ENCODE assay signal across 8 cellular contexts in the genomic region with DNA sequence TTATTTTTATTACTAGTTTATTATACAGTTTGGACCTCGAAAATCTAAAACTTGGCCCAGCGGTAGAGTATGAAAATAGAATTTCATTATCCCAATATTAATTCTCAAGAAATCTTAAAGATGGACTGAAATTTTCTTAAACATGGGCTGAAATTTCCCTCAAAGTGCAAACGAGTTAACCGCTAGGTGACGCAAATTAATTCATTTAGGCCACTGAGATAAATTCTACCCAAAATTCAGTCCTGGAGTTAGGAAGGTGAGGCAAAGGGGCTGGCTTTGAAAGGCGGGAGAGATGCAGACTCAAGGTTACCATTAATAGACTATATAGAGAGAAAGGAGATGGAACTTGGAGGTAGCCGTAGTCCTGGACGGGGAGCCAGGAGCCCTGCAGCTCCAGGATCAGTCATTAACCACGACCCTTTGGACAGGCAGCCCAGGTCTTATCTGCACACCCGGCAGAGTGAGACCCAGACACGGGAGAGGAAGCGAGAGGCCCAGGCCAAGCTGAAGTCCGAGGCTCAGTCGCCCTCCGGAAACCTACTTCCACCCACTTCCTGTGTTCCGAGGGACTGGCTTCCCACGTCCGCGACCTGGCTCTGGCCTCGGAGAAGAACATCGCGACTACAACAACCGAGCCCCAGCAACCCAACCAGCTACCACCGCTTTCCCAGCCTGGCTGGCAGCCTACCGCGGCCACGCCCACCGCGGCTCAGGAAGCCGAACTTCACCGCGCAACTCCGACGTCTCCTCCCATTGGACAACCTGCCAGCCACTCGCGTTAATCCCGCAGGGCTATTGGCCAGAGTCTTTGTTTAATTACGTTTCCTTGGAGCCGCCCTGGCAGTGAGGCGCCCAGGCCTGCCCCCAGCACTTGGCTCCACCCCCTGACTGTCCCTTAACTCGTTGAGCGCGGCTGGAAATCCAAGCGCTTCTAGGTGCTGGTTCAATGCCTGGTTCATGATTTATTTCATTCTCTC. TPM values are rescaled to one million over a fixed set of nuclear protein-coding genes. Genes with fewer than 3 reads are reported as not detected.
DNase-seq lines count a peak whose midpoint lies in the region; ATAC-seq and TF ChIP-seq lines count a peak whose summit lies in the region.

A gene with protein sequence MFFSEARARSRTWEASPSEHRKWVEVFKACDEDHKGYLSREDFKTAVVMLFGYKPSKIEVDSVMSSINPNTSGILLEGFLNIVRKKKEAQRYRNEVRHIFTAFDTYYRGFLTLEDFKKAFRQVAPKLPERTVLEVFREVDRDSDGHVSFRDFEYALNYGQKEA (minus strand): TSS at position 686 of the 977 bp plus-strand sequence. CDS start 70 bp downstream, at position 616.

- H3K27ac ChIP-seq in GM23338 (ENCODE audit: low read depth), result peak within 1 kb of the TSS; percentile 75; the same call in 1 of the 2 replicates
- peak within 1 kb of the TSS; percentile 96 for H3K27ac ChIP-seq in fibroblast of lung (ENCODE audit: insufficient read depth, low read length)
- H3K27ac ChIP-seq in naive thymus-derived CD4-positive, alpha-beta T cell (ENCODE audit: low read depth, low read length), result peak within 1 kb of the TSS; percentile 94

- peaks cover 53% of the 10 kb centered on the region for H3K36me3 Mint-ChIP-seq in GM23338 (ENCODE audit: low read depth)
- H3K36me3 Mint-ChIP-seq in activated T-helper 17 cell treated with anti-CD3 and anti-CD28 coated beads, Interleukin-2, amount 50 U/mL, for 72 hours (ENCODE audit: low read depth), result peaks cover 33% of the 10 kb centered on the region
- H3K36me3 Mint-ChIP-seq in naive thymus-derived CD4-positive, alpha-beta T cell, result peaks cover 0 to 22% (median 5%) of the 10 kb centered on the region in 5 donors
- peaks cover 31 to 38% of the 10 kb centered on the region in 2 donors for H3K36me3 Mint-ChIP-seq in stimulated activated naive B cell treated with anti-CD40 and anti-IgM and Interleukin-4, amounts not matched to agents 10 μg/mL and 1 μg/mL and 100 μg/mL, for 72 hours

- peaks cover 13% of the 10 kb centered on the region for H3K27me3 Mint-ChIP-seq in GM23338 (ENCODE audit: insufficient read depth, low read depth, poor library complexity)
- H3K27me3 Mint-ChIP-seq in activated T-helper 17 cell treated with anti-CD3 and anti-CD28 coated beads, Interleukin-2, amount 50 U/mL, for 72 hours, result no peaks in the 10 kb centered on the region
- no peaks in the 10 kb centered on the region for H3K27me3 Mint-ChIP-seq in naive thymus-derived CD4-positive, alpha-beta T cell
- no peaks in the 10 kb centered on the region for H3K27me3 Mint-ChIP-seq in stimulated activated naive B cell treated with anti-CD40 and anti-IgM and Interleukin-4, amounts not matched to agents 10 μg/mL and 1 μg/mL and 100 μg/mL, for 72 hours

- H3K4me3 ChIP-seq in GM23338, result peak within 1 kb of the TSS; percentile 84
- H3K4me3 ChIP-seq in fibroblast of lung (replicated peaks in 1 of 4; ENCODE audit: control extremely low read depth in 1 of 4, insufficient read depth in 1 of 4, low read depth in 3 of 4, low read length in 4 of 4), result peak within 1 kb of the TSS; percentile 68 to 81 (median 80)
- peak within 1 kb of the TSS; percentile 72 for H3K4me3 ChIP-seq in naive thymus-derived CD4-positive, alpha-beta T cell (ENCODE audit: low read length)

- CTCF ChIA-PET in naive thymus-derived CD4-positive, alpha-beta T cell (lab: Charles Lee), result interaction anchor here (1.3 to 2.2 kb wide), 3 partner anchors 12 to 19 kb away, joined by 5 to 8 read pairs (median 6); no protein-coding TSS in a partner anchor

- H3K4me1 Mint-ChIP-seq in GM23338, result peaks cover 13% of the 10 kb centered on the region
- H3K4me1 Mint-ChIP-seq in activated T-helper 17 cell treated with anti-CD3 and anti-CD28 coated beads, Interleukin-2, amount 50 U/mL, for 72 hours, result peaks cover 23% of the 10 kb centered on the region
- H3K4me1 Mint-ChIP-seq in naive thymus-derived CD4-positive, alpha-beta T cell, result peaks cover 21 to 54% (median 43%) of the 10 kb centered on the region in 7 donors
- peaks cover 17 to 30% of the 10 kb centered on the region in 2 donors for H3K4me1 Mint-ChIP-seq in stimulated activated naive B cell treated with anti-CD40 and anti-IgM and Interleukin-4, amounts not matched to agents 10 μg/mL and 1 μg/mL and 100 μg/mL, for 72 hours

- peaks cover 26% of the 10 kb centered on the region for H3K79me2 ChIP-seq in GM23338 (replicated peaks; ENCODE audit: insufficient read depth)
- H3K79me2 ChIP-seq in fibroblast of lung (ENCODE audit: control insufficient read depth, insufficient read depth, low read length), result peaks cover 17% of the 10 kb centered on the region

- 0 out of 2 replicates have a peak, but pooled peaks cover 4% of the 10 kb centered on the region for H3F3A ChIP-seq in GM23338 (replicated peaks; ENCODE audit: low read depth)

- intact Hi-C loops in naive thymus-derived CD4-positive, alpha-beta T cell (cut with micrococcal nuclease), result loop anchor here (1.0 to 10.0 kb wide), 24 partner anchors 15 to 1962 kb away; a partner anchor contains a TSS

- peaks cover 22% of the 10 kb centered on the region for H3K9me3 Mint-ChIP-seq in GM23338
- H3K9me3 Mint-ChIP-seq in activated T-helper 17 cell treated with anti-CD3 and anti-CD28 coated beads, Interleukin-2, amount 50 U/mL, for 72 hours, result no peaks in the 10 kb centered on the region
- no peaks in the 10 kb centered on the region for H3K9me3 Mint-ChIP-seq in naive thymus-derived CD4-positive, alpha-beta T cell
- H3K9me3 Mint-ChIP-seq in stimulated activated naive B cell treated with anti-CD40 and anti-IgM and Interleukin-4, amounts not matched to agents 10 μg/mL and 1 μg/mL and 100 μg/mL, for 72 hours, result peaks cover 2 to 4% of the 10 kb centered on the region in 2 donors

- peak within 1 kb of the TSS; percentile 98 for H3K27ac Mint-ChIP-seq in GM23338
- H3K27ac Mint-ChIP-seq in activated T-helper 17 cell treated with anti-CD3 and anti-CD28 coated beads, Interleukin-2, amount 50 U/mL, for 72 hours, result peak within 1 kb of the TSS; percentile 88
- peak within 1 kb of the TSS; percentile 82 to 98 (median 91) for H3K27ac Mint-ChIP-seq in naive thymus-derived CD4-positive, alpha-beta T cell
- H3K27ac Mint-ChIP-seq in stimulated activated naive B cell treated with anti-CD40 and anti-IgM and Interleukin-4, amounts not matched to agents 10 μg/mL and 1 μg/mL and 100 μg/mL, for 72 hours, result peak within 1 kb of the TSS; percentile 96

- H3K4me3 Mint-ChIP-seq in GM23338, result peak within 1 kb of the TSS; percentile 98
- H3K4me3 Mint-ChIP-seq in activated T-helper 17 cell treated with anti-CD3 and anti-CD28 coated beads, Interleukin-2, amount 50 U/mL, for 72 hours, result peak within 1 kb of the TSS; percentile 91
- peak within 1 kb of the TSS; percentile 74 to 98 (median 94) for H3K4me3 Mint-ChIP-seq in naive thymus-derived CD4-positive, alpha-beta T cell
- H3K4me3 Mint-ChIP-seq in stimulated activated naive B cell treated with anti-CD40 and anti-IgM and Interleukin-4, amounts not matched to agents 10 μg/mL and 1 μg/mL and 100 μg/mL, for 72 hours, result peak within 1 kb of the TSS; percentile 95 to 97

- H3K9me2 ChIP-seq in GM23338 (ENCODE audit: insufficient read depth), result no peaks in the 10 kb centered on the region

- POLR2A ChIA-PET in naive thymus-derived CD4-positive, alpha-beta T cell (lab: Charles Lee), result interaction anchor here (0.7 to 3.5 kb wide), 6 partner anchors 10 to 443 kb away, joined by 3 to 19 read pairs (median 6); a partner anchor contains a TSS

- no peaks in the 10 kb centered on the region for H3K9me3 ChIP-seq in fibroblast of lung (ENCODE audit: control insufficient read depth, insufficient read depth, low read depth, low read length)
- no peaks in the 10 kb centered on the region for H3K9me3 ChIP-seq in naive thymus-derived CD4-positive, alpha-beta T cell (ENCODE audit: control insufficient read depth in 2 of 3, low read length in 3 of 3)

- H4K20me1 ChIP-seq in GM23338 (replicated peaks; ENCODE audit: insufficient read depth) (no peaks in the 10 kb centered on the region), fibroblast of lung (ENCODE audit: control insufficient read depth, extremely low read depth, insufficient read depth, low read length) (no peaks in the 10 kb centered on the region)

- H3K4me2 ChIP-seq in GM23338 (peak within 1 kb of the TSS; percentile 88), fibroblast of lung (ENCODE audit: extremely low read depth, insufficient read depth, low read length) (peak within 1 kb of the TSS; percentile 98)

- peak; percentile 99 for DNase-seq in EH (ENCODE audit: low read depth)
- DNase-seq in GM23338 (ENCODE audit: low spot score), result peak; percentile 100
- DNase-seq in LHCN-M2 (ENCODE audit: low read depth), result peak; percentile 98
- peak; percentile 98 for DNase-seq in RPMI7951 (ENCODE audit: low read depth)
- peak; percentile 98 to 99 for DNase-seq in fibroblast of lung (ENCODE audit: low read depth in 2 of 2)
- peak; percentile 80 to 98 (median 97) for DNase-seq in naive thymus-derived CD4-positive, alpha-beta T cell
- DNase-seq in stimulated activated naive B cell treated with anti-CD40 and anti-IgM and Interleukin-4, amounts not matched to agents 10 μg/mL and 1 μg/mL and 100 μg/mL, for 72 hours, result peak; percentile 95

- ATAC-seq in GM23338, result peak; percentile 86
- peak; percentile 87 for ATAC-seq in activated T-helper 17 cell treated with anti-CD3 and anti-CD28 coated beads, Interleukin-2, amount 50 U/mL, for 72 hours (replicated peaks)
- peak; percentile 90 for ATAC-seq in naive thymus-derived CD4-positive, alpha-beta T cell
- peak; percentile 81 to 82 for ATAC-seq in stimulated activated naive B cell treated with anti-CD40 and anti-IgM and Interleukin-4, amounts not matched to agents 10 μg/mL and 1 μg/mL and 100 μg/mL, for 72 hours (replicated peaks)

- H3K36me3 ChIP-seq in GM23338 (ENCODE audit: insufficient read depth) (peaks cover 12% of the 10 kb centered on the region; the same call in 1 of the 2 replicates), fibroblast of lung (ENCODE audit: control insufficient read depth, insufficient read depth, low read length) (no peaks in the 10 kb centered on the region)
- H3K36me3 ChIP-seq in naive thymus-derived CD4-positive, alpha-beta T cell (ENCODE audit: control insufficient read depth in 2 of 3, insufficient read depth in 3 of 3, low read length in 3 of 3), result peaks cover 0 to 7% (median 0%) of the 10 kb centered on the region in 3 experiments

- peak; percentile 19 to 58 for TF ChIP-seq CTCF in GM23338 (conservative IDR thresholded peaks at IDR 0.05; ENCODE audit: low read depth in 2 of 2)
- peak in 1 of 2 donors; percentile 3 for TF ChIP-seq CTCF in fibroblast of lung (conservative IDR thresholded peaks at IDR 0.05 in 1 of 2, IDR thresholded peaks at IDR 0.05 in 1 of 2; ENCODE audit: low read depth in 1 of 2, low read length in 2 of 2)

- H3K9ac ChIP-seq in fibroblast of lung (ENCODE audit: insufficient read depth, low read length), result peak within 1 kb of the TSS; percentile 72

- H2AFZ ChIP-seq in GM23338 (peak within 1 kb of the TSS; percentile 78), fibroblast of lung (ENCODE audit: low read length) (peak within 1 kb of the TSS; percentile 82)

- H3K4me1 ChIP-seq in GM23338 (ENCODE audit: insufficient read depth), result peaks cover 8% of the 10 kb centered on the region
- peaks cover 2% of the 10 kb centered on the region for H3K4me1 ChIP-seq in fibroblast of lung (ENCODE audit: control insufficient read depth, extremely low read depth, insufficient read depth, low read length)
- H3K4me1 ChIP-seq in naive thymus-derived CD4-positive, alpha-beta T cell (ENCODE audit: control insufficient read depth in 2 of 2, insufficient read depth in 2 of 2, low read length in 2 of 2), result peaks cover 16 to 21% of the 10 kb centered on the region in 2 donors

- H3K27me3 ChIP-seq in GM23338 (ENCODE audit: insufficient read depth) (no peaks in the 10 kb centered on the region), fibroblast of lung (ENCODE audit: control insufficient read depth, insufficient read depth, low read length) (no peaks in the 10 kb centered on the region)
- no peaks in the 10 kb centered on the region for H3K27me3 ChIP-seq in naive thymus-derived CD4-positive, alpha-beta T cell (ENCODE audit: control insufficient read depth in 2 of 2, insufficient read depth in 2 of 2, low read length in 2 of 2)

RNA-seq across cellular contexts. Expression of the gene that starts here (rescaled TPM):
- 6.6 and 7.7 TPM in 2 replicates for total RNA-seq in GM23338 (2014; rRNA removed; shearing (Covaris generic))
- polyA plus RNA-seq in GM23338 (2016; fragmentation: Nextera tagmentation; extraction: Ambion mirVana), result 21.5 and 24.6 TPM in 2 replicates
- 12.0 and 13.5 TPM in 2 replicates for total RNA-seq in LHCN-M2 (2014; rRNA removed)
- 9.3 TPM for polyA plus RNA-seq in LHCN-M2 (2012)
- total RNA-seq in RPMI7951 (2014; rRNA removed; shearing (Covaris generic)), result 13.5 and 18.6 TPM in 2 replicates
- total RNA-seq in activated T-helper 17 cell treated with anti-CD3 and anti-CD28 coated beads, Interleukin-2, amount 50 U/mL, for 72 hours, result 1 to 10 TPM; 5.5 to 9.4 TPM
- 2.6 and 2.8 TPM in 2 replicates for total RNA-seq in fibroblast of lung
- polyA plus RNA-seq in fibroblast of lung, result 4.0 and 7.1 TPM in 2 replicates
- 4.3 and 7.4 TPM in 2 replicates for polyA plus RNA-seq in fibroblast of lung (2012)
- polyA minus RNA-seq in fibroblast of lung (ENCODE audit: low replicate concordance), result 0.22 TPM in 1 of 2 replicates, not detected in the other
- 1 to 10 TPM; 1.2 to 8.5 (median 1.9) TPM for total RNA-seq in naive thymus-derived CD4-positive, alpha-beta T cell
- polyA plus RNA-seq in naive thymus-derived CD4-positive, alpha-beta T cell, result 1 to 10 TPM; 1.9 to 3.0 TPM

Comparison
In these comparisons a context has a peak if more than half of its experiments do, and no peak if none do; other contexts are left out.
1. Peak in every context shown above with its lines: DNase-seq, ATAC-seq, H3K4me3 ChIP-seq and H3K27ac ChIP-seq.